Comparison of ENCODE assay signal across 8 cellular contexts in the genomic region with DNA sequence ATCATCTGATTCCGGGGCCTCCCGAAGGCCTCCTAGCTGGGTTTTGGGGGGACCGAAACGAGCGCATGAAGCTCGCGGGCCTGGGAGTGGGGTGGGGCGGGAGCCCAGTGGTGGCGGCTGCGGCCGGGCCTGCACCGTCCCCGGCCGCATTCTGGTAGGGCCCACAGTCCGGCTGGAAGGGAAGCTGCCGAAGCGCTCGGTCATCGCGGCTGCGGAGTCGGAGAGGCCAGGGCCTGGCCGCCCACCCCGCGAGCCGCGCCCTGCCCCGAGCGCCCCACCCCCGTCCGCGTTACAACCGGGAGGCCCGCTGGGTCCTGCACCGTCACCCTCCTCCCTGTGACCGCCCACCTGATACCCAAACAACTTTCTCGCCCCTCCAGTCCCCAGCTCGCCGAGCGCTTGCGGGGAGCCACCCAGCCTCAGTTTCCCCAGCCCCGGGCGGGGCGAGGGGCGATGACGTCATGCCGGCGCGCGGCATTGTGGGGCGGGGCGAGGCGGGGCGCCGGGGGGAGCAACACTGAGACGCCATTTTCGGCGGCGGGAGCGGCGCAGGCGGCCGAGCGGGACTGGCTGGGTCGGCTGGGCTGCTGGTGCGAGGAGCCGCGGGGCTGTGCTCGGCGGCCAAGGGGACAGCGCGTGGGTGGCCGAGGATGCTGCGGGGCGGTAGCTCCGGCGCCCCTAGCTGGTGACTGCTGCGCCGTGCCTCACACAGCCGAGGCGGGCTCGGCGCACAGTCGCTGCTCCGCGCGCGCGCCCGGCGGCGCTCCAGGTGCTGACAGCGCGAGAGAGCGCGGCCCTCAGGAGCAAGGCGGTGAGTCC. TPM values are rescaled to one million over a fixed set of nuclear protein-coding genes. Genes with fewer than 3 reads are reported as not detected.
DNase-seq lines count a peak whose midpoint lies in the region; ATAC-seq and TF ChIP-seq lines count a peak whose summit lies in the region.

KLC1 (plus strand) TSS at position 528 of the 819 bp plus-strand sequence. CDS start 25,354 bp downstream, outside the sequence.

- H3F3A ChIP-seq in DOHH2 (ENCODE audit: control insufficient read depth, insufficient read depth), result peaks cover 25% of the 10 kb centered on the region

- TF ChIP-seq CTCF in DOHH2 (IDR thresholded peaks at IDR 0.05; ENCODE audit: low read depth, low read length, poor library complexity, severe bottlenecking), result peak; percentile 11
- no peak for TF ChIP-seq CTCF in KMS-11 (conservative IDR thresholded peaks at IDR 0.05; ENCODE audit: low read depth, low read length)
- no peak for TF ChIP-seq CTCF in left ventricle myocardium inferior (IDR thresholded peaks at IDR 0.05; ENCODE audit: borderline replicate concordance)
- no peak for TF ChIP-seq CTCF in prostate gland (IDR thresholded peaks at IDR 0.05)
- no peak for TF ChIP-seq CTCF in upper lobe of right lung (IDR thresholded peaks at IDR 0.05)

- H3K4me1 ChIP-seq in DOHH2 (ENCODE audit: control insufficient read depth, low read length), result peaks cover 56% of the 10 kb centered on the region
- H3K4me1 ChIP-seq in KMS-11 (ENCODE audit: low read depth, poor library complexity, severe bottlenecking), result peaks cover 23% of the 10 kb centered on the region
- peaks cover 86% of the 10 kb centered on the region for H3K4me1 ChIP-seq in left ventricle myocardium inferior
- peaks cover 11% of the 10 kb centered on the region for H3K4me1 ChIP-seq in prostate gland (replicated peaks)
- H3K4me1 ChIP-seq in upper lobe of right lung, result peaks cover 63% of the 10 kb centered on the region

- DNase-seq in amniotic epithelial cell (ENCODE audit: low read depth) (peak; percentile 45), left ventricle myocardium inferior (peak; percentile 89), prostate gland (ENCODE audit: low spot score) (peak; percentile 80), upper lobe of right lung (peak; percentile 93)

- H3K27ac ChIP-seq in DOHH2 (ENCODE audit: low read depth, low read length) (peak within 1 kb of the TSS; percentile 22; the same call in 1 of the 2 replicates), KMS-11 (peak within 1 kb of the TSS; percentile 83), left ventricle myocardium inferior (replicated peaks) (peak within 1 kb of the TSS; percentile 100), prostate gland (peak within 1 kb of the TSS; percentile 93 to 98), upper lobe of right lung (peak within 1 kb of the TSS; percentile 98)

- H2AFZ ChIP-seq in KMS-11 (ENCODE audit: low read depth), result peak within 1 kb of the TSS; percentile 73

- H3K9ac ChIP-seq in KMS-11, result peak within 1 kb of the TSS; percentile 92

- H3K4me2 ChIP-seq in DOHH2 (ENCODE audit: low read length) (peak within 1 kb of the TSS; percentile 82), KMS-11 (peak within 1 kb of the TSS; percentile 93)

- peaks cover 10% of the 10 kb centered on the region for H4K20me1 ChIP-seq in DOHH2 (ENCODE audit: control insufficient read depth, insufficient read depth, low read depth, low read length)
- H4K20me1 ChIP-seq in KMS-11 (ENCODE audit: insufficient read depth), result 0 out of 2 replicates have a peak, but pooled peaks cover 12% of the 10 kb centered on the region

- peak; percentile 90 for TF ChIP-seq POLR2A in prostate gland (IDR thresholded peaks at IDR 0.05)

- intact Hi-C loops in T-helper 1 cell treated with Interleukin-12 subunit alpha and Interleukin-12 subunit beta and Interleukin-4 antibody, amounts not matched to agents 30 ng/mL and 1 ng/mL, for 36 hours (cut with micrococcal nuclease), result loop anchor here (1.0 to 5.0 kb wide), 6 partner anchors 22 to 1267 kb away; partner anchors contain the start of genes BAG5, CINP, COA8 and EIF5
- intact Hi-C loops in left ventricle myocardium inferior (cut with micrococcal nuclease) (no loop called here), prostate gland (cut with DNase I) (no loop called here), upper lobe of right lung (cut with DNase I) (no loop called here)

- H3K4me3 ChIP-seq in DOHH2 (ENCODE audit: low read length) (peak within 1 kb of the TSS; percentile 91), KMS-11 (IDR thresholded peaks at IDR 0.05; ENCODE audit: insufficient read depth, low read depth, low read length) (no peak within 1 kb of the TSS), left ventricle myocardium inferior (peak within 1 kb of the TSS; percentile 97), prostate gland (peak within 1 kb of the TSS; percentile 98 to 99), upper lobe of right lung (peak within 1 kb of the TSS; percentile 96)

- H3K27me3 ChIP-seq in DOHH2 (ENCODE audit: control insufficient read depth, low read length), result no peaks in the 10 kb centered on the region
- no peaks in the 10 kb centered on the region for H3K27me3 ChIP-seq in KMS-11 (ENCODE audit: insufficient read depth, low read depth)
- no peaks in the 10 kb centered on the region for H3K27me3 ChIP-seq in left ventricle myocardium inferior (ENCODE audit: low read depth)
- no peaks in the 10 kb centered on the region for H3K27me3 ChIP-seq in prostate gland (replicated peaks; ENCODE audit: insufficient read depth)
- no peaks in the 10 kb centered on the region for H3K27me3 ChIP-seq in upper lobe of right lung

- H3K36me3 ChIP-seq in DOHH2 (ENCODE audit: control insufficient read depth, low read length) (peaks cover 15% of the 10 kb centered on the region), KMS-11 (ENCODE audit: insufficient read depth) (no peaks in the 10 kb centered on the region), left ventricle myocardium inferior (peaks cover 4% of the 10 kb centered on the region), prostate gland (no peaks in the 10 kb centered on the region), upper lobe of right lung (no peaks in the 10 kb centered on the region)

- H3K9me3 ChIP-seq in DOHH2 (ENCODE audit: control insufficient read depth, insufficient read depth, low read length) (no peaks in the 10 kb centered on the region), left ventricle myocardium inferior (replicated peaks) (no peaks in the 10 kb centered on the region), prostate gland (no peaks in the 10 kb centered on the region), upper lobe of right lung (no peaks in the 10 kb centered on the region)

- ATAC-seq in GM21529 (IDR thresholded peaks at IDR 0.05; ENCODE audit: unreplicated experiment) (peak; percentile 57), upper lobe of right lung (peak; percentile 87)

- 1% methylated on average over 59 of the region's 97 CpGs for WGBS in prostate gland

- H3K79me2 ChIP-seq in DOHH2 (ENCODE audit: control insufficient read depth, low read length) (peaks cover 48% of the 10 kb centered on the region), KMS-11 (ENCODE audit: insufficient read depth, low read depth) (peaks cover 34% of the 10 kb centered on the region)

- H3K9me2 ChIP-seq in DOHH2 (replicated peaks; ENCODE audit: control insufficient read depth, low read length), result no peaks in the 10 kb centered on the region

RNA-seq across cellular contexts. Expression of gene KLC1, which starts in this region (rescaled TPM):
- total RNA-seq in T-helper 1 cell treated with Interleukin-12 subunit alpha and Interleukin-12 subunit beta and Interleukin-4 antibody, amounts not matched to agents 30 ng/mL and 1 ng/mL, for 36 hours, result 150 and 155 TPM in 2 replicates
- total RNA-seq in left ventricle myocardium inferior (137 TPM), prostate gland (100 to 1,000 TPM; 168 to 287 TPM), upper lobe of right lung (172 TPM)

Comparison
In these comparisons a context has a peak if more than half of its experiments do, and no peak if none do; other contexts are left out.
1. H3K27ac ChIP-seq: peak in every context shown above with its lines; median percentile 100 in left ventricle myocardium inferior; 98 in upper lobe of right lung; 96 in prostate gland; 83 in KMS-11; 22 in DOHH2.